38 cellular contexts compared by ENCODE assay signal in genomic region chr21:30289414-30289813, GRCh38. TPM values are rescaled to one million over a fixed set of nuclear protein-coding genes. Genes with fewer than 3 reads are reported as not detected.
"Had no signal": no experiment of that assay in that cellular context is flagged by ENCODE, and none has a peak within 500 bp of the region (broad histone marks: within the 10 kb centered on the region; RNA-seq: fewer than 3 reads in every experiment).

TSS of gene KRTAP25-1 (minus strand) at chr21:30289514. CDS start at chr21:30289490, 24 bp downstream.

- DNase-seq: Karpas-422, Kasumi-1, MG63, MM.1S, MV-4-11, NCI-H1048, NCI-H1092, NCI-H1092 treated with DMSO at 0.1 percent for 48 hours, NCI-H1105, NCI-H1105 treated with DMSO at 0.1 percent for 48 hours, NCI-H1417, NCI-H1417 treated with DMSO at 0.1 percent for 48 hours, NCI-H1436, NCI-H1436 treated with DMSO at 0.1 percent for 48 hours, NCI-H146, NCI-H1694, NCI-H1694 treated with DMSO at 0.1 percent for 48 hours, NCI-H187, NCI-H187 treated with DMSO at 0.1 percent for 48 hours, NCI-H1930, NCI-H2029, NCI-H2029 treated with DMSO at 0.1 percent for 48 hours, NCI-H2081, NCI-H2081 treated with DMSO at 0.1 percent for 48 hours, NCI-H2107, NCI-H2171, NCI-H2171 treated with DMSO at 0.1 percent for 48 hours, NCI-H2227 treated with DMSO at 0.1 percent for 48 hours, NCI-H226, NCI-H345, NCI-H446, NCI-H446 treated with DMSO at 0.1 percent for 48 hours, NCI-H510A, NCI-H510A treated with DMSO at 0.1 percent for 48 hours had no signal

- H3K27me3 ChIP-seq: MG63 had no signal

- H3K4me3 ChIP-seq: MG63 had no signal

- H3K9me3 ChIP-seq: MG63 had no signal

- H3K36me3 ChIP-seq: MG63 had no signal

RNA-seq across cellular contexts. Expression of gene KRTAP25-1, which starts in this region (rescaled TPM):
- total RNA-seq: LHCN-M2, M059J, MCF 10A, NCI-H460 had no signal
